In genomic region chr6:40274058-40274457, GRCh38 we compare ENCODE assay signal across 21 cellular contexts.
DNase-seq lines count a peak whose midpoint lies in the region; ATAC-seq and TF ChIP-seq lines count a peak whose summit lies in the region.
"Had no signal": no experiment of that assay in that cellular context is flagged by ENCODE, and none has a peak within 500 bp of the region (broad histone marks: within the 10 kb centered on the region; RNA-seq: fewer than 3 reads in every experiment).

No MANE protein-coding gene starts in this region.

- peak overlapping the region; percentile 96; the same call in 1 of the 2 replicates for H3K27ac ChIP-seq in VCaP
- no peak overlapping the region for H3K27ac ChIP-seq in epithelial cell of prostate
- no peak overlapping the region for H3K27ac ChIP-seq in adrenal gland
- H3K27ac ChIP-seq: BLaER1, RWPE1 had no signal

- TF ChIP-seq CTCF in VCaP (conservative IDR thresholded peaks at IDR 0.05) (no peak), retinal pigment epithelial cell (conservative IDR thresholded peaks at IDR 0.05; ENCODE audit: low read depth, low read length) (no peak), adrenal gland (IDR thresholded peaks at IDR 0.05) (no peak)

- H3K36me3 ChIP-seq in adrenal gland (replicated peaks in 1 of 2) = no peaks in the 10 kb centered on the region
- H3K36me3 ChIP-seq: BLaER1 had no signal

- no peaks in the 10 kb centered on the region for H3K9me3 ChIP-seq in adrenal gland (replicated peaks in 1 of 3)
- H3K9me3 ChIP-seq: BLaER1 had no signal

- no peaks in the 10 kb centered on the region for H3K4me1 ChIP-seq in adrenal gland (replicated peaks in 1 of 2)

- 79 to 86% (median 83%) methylated on average over 2 of the region's 2 CpGs for WGBS in adrenal gland, 4 donors

- in situ Hi-C loops in Caki2 (cut with HindIII; ENCODE audit: low pct_unique_long_range_greater_than_20kb, low sequenced_read_pairs) = no loop called here

- DNase-seq in Caki2 (ENCODE audit: low read depth) = peak; percentile 30
- DNase-seq in epithelial cell of prostate (ENCODE audit: low read depth, low spot score) = peak; percentile 16
- DNase-seq in retinal pigment epithelial cell (ENCODE audit: low read depth) = peak; percentile 9
- DNase-seq in adrenal gland = no peak
- no peak for DNase-seq in effector memory CD8-positive, alpha-beta T cell
- DNase-seq in stimulated activated naive CD8-positive, alpha-beta T cell treated with anti-CD3 and anti-CD28 coated beads, Interleukin-15, Interleukin-2, amounts not matched to agents 100 U/mL and 50 U/mL, for 24 hours = no peak
- DNase-seq: CD4-positive, CD25-positive, alpha-beta regulatory T cell; H7; Kasumi-1; MV-4-11; NCI-H1105; NCI-H1436 treated with DMSO at 0.1 percent for 48 hours; NCI-H2029; NCI-H446 treated with DMSO at 0.1 percent for 48 hours; NCI-H69; SHP77 had no signal

- H3K4me3 ChIP-seq in retinal pigment epithelial cell (ENCODE audit: low read length) (no peak overlapping the region), adrenal gland (no peak overlapping the region)
- H3K4me3 ChIP-seq: BLaER1 had no signal

- intact Hi-C loops in adrenal gland (cut with DNase I) = no loop called here

- no peaks in the 10 kb centered on the region for H3K27me3 ChIP-seq in adrenal gland
- H3K27me3 ChIP-seq: BLaER1 had no signal

- peaks cover 0 to 9% of the 10 kb centered on the region in 2 donors for H3K27me3 Mint-ChIP-seq in effector memory CD8-positive, alpha-beta T cell

- ATAC-seq in effector memory CD8-positive, alpha-beta T cell (replicated peaks) = no peak
- no peak for ATAC-seq in stimulated activated naive CD8-positive, alpha-beta T cell treated with anti-CD3 and anti-CD28 coated beads, Interleukin-15, Interleukin-2, amounts not matched to agents 100 U/mL and 50 U/mL, for 24 hours
- ATAC-seq: HepG2, Panc1 had no signal

- no peak overlapping the region for H3K27ac Mint-ChIP-seq in effector memory CD8-positive, alpha-beta T cell

- H3K4me3 Mint-ChIP-seq in effector memory CD8-positive, alpha-beta T cell = no peak overlapping the region
- H3K4me3 Mint-ChIP-seq: CD4-positive, CD25-positive, alpha-beta regulatory T cell had no signal

- no peak for TF ChIP-seq POLR2A in adrenal gland (IDR thresholded peaks at IDR 0.05)

- H3K9me3 Mint-ChIP-seq in effector memory CD8-positive, alpha-beta T cell = no peaks in the 10 kb centered on the region

- no peaks in the 10 kb centered on the region for H3K36me3 Mint-ChIP-seq in effector memory CD8-positive, alpha-beta T cell (ENCODE audit: insufficient read depth)
- H3K36me3 Mint-ChIP-seq: CD4-positive, CD25-positive, alpha-beta regulatory T cell had no signal

- no peaks in the 10 kb centered on the region for H3K4me1 Mint-ChIP-seq in effector memory CD8-positive, alpha-beta T cell (ENCODE audit: low read depth in 2 of 2)
- H3K4me1 Mint-ChIP-seq: CD4-positive, CD25-positive, alpha-beta regulatory T cell had no signal

Comparison
In these comparisons a context has a peak if more than half of its experiments do, and no peak if none do; other contexts are left out.
1. DNase-seq: peak in Caki2 (single experiment), epithelial cell of prostate (single experiment) and retinal pigment epithelial cell (single experiment); none in adrenal gland (0 of 7), effector memory CD8-positive, alpha-beta T cell (0 of 3) and stimulated activated naive CD8-positive, alpha-beta T cell treated with anti-CD3 and anti-CD28 coated beads, Interleukin-15, Interleukin-2, amounts not matched to agents 100 U/mL and 50 U/mL, for 24 hours (single experiment).